8 cellular contexts compared by ENCODE assay signal in the genomic region with DNA sequence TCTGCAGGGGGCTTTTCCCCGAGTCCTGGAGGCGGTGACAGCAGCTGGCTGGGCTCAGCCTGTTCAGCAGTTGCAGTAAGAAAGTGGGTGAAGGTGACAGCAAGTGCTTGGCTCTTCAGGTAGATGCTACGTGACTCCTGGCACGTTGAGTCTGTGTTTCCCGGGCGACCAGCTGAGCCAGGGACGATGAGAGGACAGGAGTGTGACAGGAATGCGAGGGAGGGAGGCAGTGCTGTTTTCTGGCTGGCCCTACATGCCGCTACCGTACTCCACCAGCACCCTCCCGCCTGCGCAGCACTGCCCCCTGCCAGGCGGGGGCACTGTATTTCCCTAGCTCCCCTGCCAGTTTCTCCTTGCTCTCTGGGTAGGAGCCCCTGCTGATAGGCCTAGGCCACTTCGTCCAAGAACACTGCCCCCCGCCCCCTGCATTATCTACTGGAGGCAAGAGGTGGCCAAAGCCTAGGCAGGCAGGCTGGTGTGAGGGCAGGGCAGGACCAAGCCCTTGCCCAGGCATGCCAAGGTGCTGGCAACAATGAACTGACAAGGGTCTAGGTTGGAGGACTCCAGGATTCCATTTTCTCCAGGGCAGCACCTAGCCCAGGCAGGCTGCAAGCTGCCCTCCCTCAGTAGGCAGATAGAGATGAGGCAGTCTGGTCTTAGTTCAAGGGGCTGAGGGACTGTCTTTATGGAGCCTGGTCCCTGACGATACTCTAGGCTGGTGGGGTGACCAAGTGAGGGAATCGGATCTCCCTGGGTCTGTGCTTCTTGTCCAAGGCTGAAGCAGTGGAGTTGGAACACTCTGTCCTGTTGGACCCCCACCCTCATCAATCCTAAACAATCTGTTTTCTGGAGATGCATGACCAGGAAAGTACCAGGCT. TPM values are rescaled to one million over a fixed set of nuclear protein-coding genes. Genes with fewer than 3 reads are reported as not detected.
DNase-seq lines count a peak whose midpoint lies in the region; ATAC-seq and TF ChIP-seq lines count a peak whose summit lies in the region.

No MANE protein-coding gene starts in this region.

- no peak overlapping the region for H3K9ac ChIP-seq in fibroblast of lung (ENCODE audit: insufficient read depth, low read length)

- H3K4me2 ChIP-seq in fibroblast of lung (ENCODE audit: extremely low read depth, insufficient read depth, low read length), result no peak overlapping the region

- TF ChIP-seq CTCF in GM12864 (IDR thresholded peaks at IDR 0.05; ENCODE audit: low read depth, low read length, missing control alignments) (peak; percentile 86), fibroblast of lung (conservative IDR thresholded peaks at IDR 0.05 in 1 of 2, IDR thresholded peaks at IDR 0.05 in 1 of 2; ENCODE audit: low read depth in 1 of 2, low read length in 2 of 2) (peak; percentile 52 to 61), nephron progenitor cell (IDR thresholded peaks at IDR 0.05) (peak; percentile 57), transverse colon (IDR thresholded peaks at IDR 0.05) (peak; percentile 42 to 71 (median 53))

- no peak overlapping the region for H3K4me3 ChIP-seq in GM12864 (ENCODE audit: low read depth, low read length)
- H3K4me3 ChIP-seq in fibroblast of lung (replicated peaks in 1 of 4; ENCODE audit: control extremely low read depth in 1 of 4, insufficient read depth in 1 of 4, low read depth in 3 of 4, low read length in 4 of 4), result no peak overlapping the region
- H3K4me3 ChIP-seq in transverse colon, result no peak overlapping the region

- peak overlapping the region; percentile 85 for H3K27ac Mint-ChIP-seq in nephron progenitor cell

- peaks cover 19% of the 10 kb centered on the region for H3K36me3 Mint-ChIP-seq in nephron progenitor cell (ENCODE audit: low read depth)

- in situ Hi-C loops in transverse colon (cut with MboI; ENCODE audit: low pct_ligation_motif_present in 1 of 4, low pct_unique_long_range_greater_than_20kb in 1 of 4, low sequenced_read_pairs in 3 of 4), result loop anchor here (10.0 to 25.0 kb wide), 4 partner anchors 94 to 419 kb away; partner anchors contain the start of gene VEGFA (in 2 of the 4)

- 25% methylated on average over 17 of the region's 17 CpGs; no CpG with 5 or more reads in 1 of the 2 donors for WGBS in transverse colon (ENCODE audit: low coverage in 1 of 2), 2 donors

- no peak for DNase-seq in GM12864 (ENCODE audit: low read depth)
- peak; percentile 96 for DNase-seq in NCI-H748 treated with DMSO at 0.1 percent for 48 hours (lab: John Stamatoyannopoulos, UW)
- DNase-seq in activated T-cell treated with anti-CD3 and anti-CD28 coated beads for 4 hours, result peak; percentile 14
- DNase-seq in fibroblast of lung (ENCODE audit: low read depth in 2 of 2), result peak; percentile 48 to 54
- DNase-seq in nephron progenitor cell, result peak; percentile 72
- peak; percentile 70 for DNase-seq in transverse colon

- H3K4me1 ChIP-seq in fibroblast of lung (ENCODE audit: control insufficient read depth, extremely low read depth, insufficient read depth, low read length), result peaks cover 9% of the 10 kb centered on the region
- peaks cover 12 to 53% (median 37%) of the 10 kb centered on the region in 4 donors for H3K4me1 ChIP-seq in transverse colon

- H3K36me3 ChIP-seq in fibroblast of lung (ENCODE audit: control insufficient read depth, insufficient read depth, low read length), result peaks cover 14% of the 10 kb centered on the region
- peaks cover 0 to 4% (median 2%) of the 10 kb centered on the region in 4 donors for H3K36me3 ChIP-seq in transverse colon

- H3K27ac ChIP-seq in fibroblast of lung (ENCODE audit: insufficient read depth, low read length) (no peak overlapping the region), transverse colon (peak overlapping the region in 3 of 4 donors; percentile 39 to 55 (median 40))

- no peak overlapping the region for H2AFZ ChIP-seq in fibroblast of lung (ENCODE audit: low read length)

- H3K4me3 Mint-ChIP-seq in nephron progenitor cell, result peak overlapping the region; percentile 66

- intact Hi-C loops in transverse colon (cut with DNase I; ENCODE audit: low total_unique reads), result loop anchor here (5.0 kb wide), 2 partner anchors 89 to 409 kb away; no protein-coding TSS in a partner anchor

- H3K9me3 ChIP-seq in fibroblast of lung (ENCODE audit: control insufficient read depth, insufficient read depth, low read depth, low read length) (no peaks in the 10 kb centered on the region), transverse colon (no peaks in the 10 kb centered on the region)

- peaks cover 67% of the 10 kb centered on the region for H3K4me1 Mint-ChIP-seq in nephron progenitor cell

- peaks cover 7% of the 10 kb centered on the region for H3K27me3 Mint-ChIP-seq in nephron progenitor cell (ENCODE audit: low read depth, poor library complexity)

- H3K27me3 ChIP-seq in fibroblast of lung (ENCODE audit: control insufficient read depth, insufficient read depth, low read length), result no peaks in the 10 kb centered on the region
- no peaks in the 10 kb centered on the region for H3K27me3 ChIP-seq in transverse colon

- H4K20me1 ChIP-seq in fibroblast of lung (ENCODE audit: control insufficient read depth, extremely low read depth, insufficient read depth, low read length), result peaks cover 2% of the 10 kb centered on the region

- H3K79me2 ChIP-seq in fibroblast of lung (ENCODE audit: control insufficient read depth, insufficient read depth, low read length), result no peaks in the 10 kb centered on the region

- no peak for TF ChIP-seq EP300 in transverse colon (IDR thresholded peaks at IDR 0.05; ENCODE audit: low read depth)

- ATAC-seq in HG03432 (IDR thresholded peaks at IDR 0.05; ENCODE audit: unreplicated experiment), result peak; percentile 72
- no peak for ATAC-seq in GM19452 (IDR thresholded peaks at IDR 0.05; ENCODE audit: unreplicated experiment)

- H3K9me3 Mint-ChIP-seq in nephron progenitor cell, result no peaks in the 10 kb centered on the region

- TF ChIP-seq POLR2A in transverse colon (IDR thresholded peaks at IDR 0.05), result peak; percentile 43

RNA-seq across cellular contexts. Expression of gene MRPS18A, which starts 19.2 kb away (rescaled TPM):
- total RNA-seq in fibroblast of lung (39.3 and 42.1 TPM in 2 replicates), transverse colon (10 to 100 TPM; 25.4 to 48.6 (median 40.3) TPM)
- 31.8 and 43.7 TPM in 2 replicates for polyA plus RNA-seq in fibroblast of lung
- polyA plus RNA-seq in fibroblast of lung (2012), result 40.8 and 57.8 TPM in 2 replicates
- polyA minus RNA-seq in fibroblast of lung (ENCODE audit: low replicate concordance), result 65.6 and 98.5 TPM in 2 replicates

RNA-seq across cellular contexts. Expression of gene RSPH9, which starts 23.6 kb away (rescaled TPM):
- total RNA-seq in fibroblast of lung (1.5 and 1.7 TPM in 2 replicates), transverse colon (not detected)
- 0.50 and 0.87 TPM in 2 replicates for polyA plus RNA-seq in fibroblast of lung
- 1.3 and 1.7 TPM in 2 replicates for polyA plus RNA-seq in fibroblast of lung (2012)
- polyA minus RNA-seq in fibroblast of lung (ENCODE audit: low replicate concordance), result 1.0 and 1.9 TPM in 2 replicates

RNA-seq across cellular contexts. Expression of gene MAD2L1BP, which starts 32.8 kb away (rescaled TPM):
- total RNA-seq in fibroblast of lung (19.2 and 19.3 TPM in 2 replicates), transverse colon (10 to 100 TPM in 3 of 4 donors, 1 to 10 TPM in 1; 10.0 to 61.0 (median 42.4) TPM)
- 34.5 and 39.0 TPM in 2 replicates for polyA plus RNA-seq in fibroblast of lung
- 21.7 and 26.8 TPM in 2 replicates for polyA plus RNA-seq in fibroblast of lung (2012)
- 37.6 and 39.8 TPM in 2 replicates for polyA minus RNA-seq in fibroblast of lung (ENCODE audit: low replicate concordance)

RNA-seq across cellular contexts. Expression of gene GTPBP2, which starts 39.3 kb away (rescaled TPM):
- 111 and 174 TPM in 2 replicates for total RNA-seq in fibroblast of lung
- polyA plus RNA-seq in fibroblast of lung, result 44.4 and 45.2 TPM in 2 replicates
- 31.0 and 33.4 TPM in 2 replicates for polyA plus RNA-seq in fibroblast of lung (2012)
- 67.5 and 82.0 TPM in 2 replicates for polyA minus RNA-seq in fibroblast of lung (ENCODE audit: low replicate concordance)
- total RNA-seq in transverse colon, result 100 to 1,000 TPM in 1 of 4 donors, 10 to 100 TPM in 3; 83.7 to 115 (median 86.8) TPM
